ENCODE assay signal across 17 cellular contexts in the genomic region with DNA sequence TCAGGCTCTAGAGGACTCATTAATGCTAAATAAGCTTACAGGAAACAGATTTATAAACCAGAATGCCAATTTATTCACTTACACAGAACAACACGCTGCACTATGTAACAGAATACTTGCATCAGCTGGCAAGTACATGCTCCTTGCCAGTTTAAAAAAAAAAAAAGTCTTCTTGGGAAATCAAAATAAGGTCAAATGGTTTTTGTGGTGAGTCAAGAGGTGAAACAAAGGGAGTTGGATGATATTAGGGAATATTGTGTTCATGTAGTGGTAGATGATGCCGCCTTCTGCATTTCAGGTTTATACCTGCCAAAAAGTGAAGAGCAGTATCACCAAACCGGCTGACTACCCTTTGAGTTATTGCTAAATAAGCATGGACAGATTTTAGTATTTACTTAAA.
"Had no signal": no experiment of that assay in that cellular context is flagged by ENCODE, and none has a peak within 500 bp of the region (broad histone marks: within the 10 kb centered on the region; RNA-seq: fewer than 3 reads in every experiment).

No MANE protein-coding gene starts in this region.

- H3K27ac ChIP-seq: heart right ventricle, neural progenitor cell, psoas muscle, right lobe of liver, thyroid gland had no signal

- H3K4me1 ChIP-seq: heart right ventricle, neural progenitor cell, psoas muscle, right lobe of liver, thyroid gland had no signal

- ATAC-seq: activated CD8-positive, alpha-beta memory T cell treated with anti-CD3 and anti-CD28 coated beads, Interleukin-2, amount 10 ng/mL, durations not matched to agents 7 days and 5 days; effector memory CD8-positive, alpha-beta T cell; heart right ventricle; left ventricle myocardium superior; mucosa of descending colon; naive thymus-derived CD4-positive, alpha-beta T cell; psoas muscle; right lobe of liver; stimulated activated memory B cell treated with anti-CD40 and anti-IgM and Interleukin-4, amounts not matched to agents 10 μg/mL and 1 μg/mL and 100 μg/mL, for 72 hours had no signal

- H3K4me3 ChIP-seq: heart right ventricle, mucosa of descending colon, neural progenitor cell, psoas muscle, right lobe of liver, thyroid gland had no signal

- H3K4me2 ChIP-seq: neural progenitor cell had no signal

- DNase-seq: activated B cell treated with CpG ODN at 0.5 μM for 24 hours; activated CD4-positive, alpha-beta memory T cell treated with anti-CD3 and anti-CD28 coated beads, Interleukin-2, amount 10 ng/mL, durations not matched to agents 7 days and 5 days; activated CD4-positive, alpha-beta T cell treated with anti-CD3 and anti-CD28 coated beads for 4 hours; activated CD8-positive, alpha-beta memory T cell treated with anti-CD3 and anti-CD28 coated beads, Interleukin-2, amount 10 ng/mL, durations not matched to agents 7 days and 5 days; amniotic stem cell; caudate nucleus; effector memory CD8-positive, alpha-beta T cell; heart right ventricle; left ventricle myocardium superior; mucosa of descending colon; naive thymus-derived CD4-positive, alpha-beta T cell; psoas muscle; right lobe of liver; stimulated activated CD4-positive, alpha-beta T cell treated with anti-CD3 and anti-CD28 coated beads, Interleukin-4, amount 100 ng/mL, for 4 hours; thyroid gland had no signal

- H3K27me3 ChIP-seq: heart right ventricle, neural progenitor cell, right lobe of liver, thyroid gland had no signal

- H2AFZ ChIP-seq: neural progenitor cell had no signal

- H3K9me3 ChIP-seq: mucosa of descending colon, psoas muscle, right lobe of liver, thyroid gland had no signal

- H3K36me3 ChIP-seq: heart right ventricle, neural progenitor cell, right lobe of liver, thyroid gland had no signal
